ENCODE assay signal across 16 cellular contexts in genomic region chr6:97304701-97305100, GRCh38. TPM values are rescaled to one million over a fixed set of nuclear protein-coding genes. Genes with fewer than 3 reads are reported as not detected.
DNase-seq lines count a peak whose midpoint lies in the region; FAIRE-seq and TF ChIP-seq lines count a peak whose summit lies in the region.
"Had no signal": no experiment of that assay in that cellular context is flagged by ENCODE, and none has a peak within 500 bp of the region (broad histone marks: within the 10 kb centered on the region; RNA-seq: fewer than 3 reads in every experiment).

No MANE protein-coding gene starts in this region.

- H3K4me2 ChIP-seq in neural progenitor cell: no peak overlapping the region
- H3K4me2 ChIP-seq in trophoblast cell (ENCODE audit: low read length): no peak overlapping the region
- H3K4me2 ChIP-seq: BLaER1 had no signal

- H3K27me3 ChIP-seq in bronchial epithelial cell (ENCODE audit: control insufficient read depth, insufficient read depth, low read length) (peaks cover 2% of the 10 kb centered on the region), neural progenitor cell (no peaks in the 10 kb centered on the region), endodermal cell (ENCODE audit: control insufficient read depth, insufficient read depth, low read length, poor library complexity, severe bottlenecking) (no peaks in the 10 kb centered on the region), trophoblast cell (ENCODE audit: insufficient read depth, low read length) (no peaks in the 10 kb centered on the region)
- H3K27me3 ChIP-seq: BLaER1 had no signal

- H4K8ac ChIP-seq in trophoblast cell (ENCODE audit: low read depth, low read length): no peak overlapping the region

- H3K36me3 ChIP-seq in bronchial epithelial cell (ENCODE audit: control insufficient read depth, insufficient read depth, low read length) (no peaks in the 10 kb centered on the region), neural progenitor cell (no peaks in the 10 kb centered on the region), endodermal cell (ENCODE audit: control insufficient read depth, insufficient read depth, low read length) (no peaks in the 10 kb centered on the region), trophoblast cell (ENCODE audit: control insufficient read depth in 1 of 2, insufficient read depth in 2 of 2, low read length in 2 of 2) (no peaks in the 10 kb centered on the region)
- H3K36me3 ChIP-seq: BLaER1, HAP-1 had no signal

- H4K91ac ChIP-seq in trophoblast cell (ENCODE audit: low read depth, low read length): no peak overlapping the region

- H3K4me1 Mint-ChIP-seq in neural progenitor cell: peaks cover 24% of the 10 kb centered on the region
- no peaks in the 10 kb centered on the region for H3K4me1 Mint-ChIP-seq in endodermal cell

- H3K27ac Mint-ChIP-seq in neural progenitor cell (peak overlapping the region; percentile 67), endodermal cell (no peak overlapping the region)
- H3K27ac Mint-ChIP-seq: CD14-positive monocyte; CD4-positive, alpha-beta memory T cell had no signal

- H2BK120ac ChIP-seq in trophoblast cell (ENCODE audit: insufficient read depth, low read length, poor library complexity): no peak overlapping the region

- no peak for FAIRE-seq in bronchial epithelial cell (lab: Jason Lieb, UNC)
- FAIRE-seq: GM12878, GM19239 had no signal

- H3K4me3 Mint-ChIP-seq in neural progenitor cell: no peak overlapping the region
- no peak overlapping the region for H3K4me3 Mint-ChIP-seq in endodermal cell
- H3K4me3 Mint-ChIP-seq: CD4-positive, alpha-beta memory T cell had no signal

- H3K18ac ChIP-seq in trophoblast cell (ENCODE audit: low read length): no peak overlapping the region

- 89 to 100% methylated on average over 1 to 2 of the region's 2 CpGs for WGBS in endodermal cell (ENCODE audit: insufficient coverage in 1 of 2, insufficient read length in 1 of 2), 2 experiments
- WGBS in trophoblast cell (ENCODE audit: extremely low coverage, insufficient coverage, insufficient read length): no CpG with 5 or more reads among the region's 2 CpGs

- no peak overlapping the region for H3K4ac ChIP-seq in trophoblast cell (ENCODE audit: low read depth, low read length)

- H3K36me3 Mint-ChIP-seq in neural progenitor cell (no peaks in the 10 kb centered on the region), endodermal cell (ENCODE audit: low read depth) (no peaks in the 10 kb centered on the region)
- H3K36me3 Mint-ChIP-seq: CD14-positive monocyte; CD4-positive, alpha-beta memory T cell had no signal

- H2BK5ac ChIP-seq in trophoblast cell (ENCODE audit: low read depth, low read length, poor library complexity): no peak overlapping the region

- H3K79me2 ChIP-seq in neural progenitor cell (ENCODE audit: low read depth): no peaks in the 10 kb centered on the region
- no peaks in the 10 kb centered on the region for H3K79me2 ChIP-seq in trophoblast cell (ENCODE audit: control insufficient read depth, insufficient read depth, low read length, poor library complexity)

- peaks cover 15% of the 10 kb centered on the region for H3F3A ChIP-seq in neural progenitor cell (ENCODE audit: low read depth)

- no peak overlapping the region for H3K14ac ChIP-seq in trophoblast cell (ENCODE audit: low read length)

- no peak overlapping the region for H2AK5ac ChIP-seq in trophoblast cell (ENCODE audit: low read length)

- H4K20me1 ChIP-seq in neural progenitor cell (ENCODE audit: low read depth): no peaks in the 10 kb centered on the region
- H4K20me1 ChIP-seq: BLaER1 had no signal

- no peaks in the 10 kb centered on the region for H3K9me3 ChIP-seq in neural progenitor cell (ENCODE audit: low read depth)
- H3K9me3 ChIP-seq in endodermal cell (ENCODE audit: control insufficient read depth, low read length): no peaks in the 10 kb centered on the region
- no peaks in the 10 kb centered on the region for H3K9me3 ChIP-seq in trophoblast cell (ENCODE audit: insufficient read depth, low read depth, low read length)
- H3K9me3 ChIP-seq: BLaER1, HAP-1 had no signal

- H2BK12ac ChIP-seq in trophoblast cell (ENCODE audit: low read length): no peak overlapping the region

- DNase-seq in ELR (ENCODE audit: low read depth): peak; percentile 57
- peak; percentile 24 for DNase-seq in OCI-M1 (lab: John Stamatoyannopoulos, UW)
- peak; percentile 7 for DNase-seq in bronchial epithelial cell (ENCODE audit: low read depth)
- no peak for DNase-seq in neural progenitor cell (ENCODE audit: low spot score)
- no peak for DNase-seq in endodermal cell
- no peak for DNase-seq in NCI-H510A (lab: John Stamatoyannopoulos, UW)
- DNase-seq in trophoblast cell: no peak
- DNase-seq: 8988T; CD4-positive, alpha-beta memory T cell; DMS153; DMS79 had no signal

- H3K27ac ChIP-seq in neural progenitor cell: no peak overlapping the region
- H3K27ac ChIP-seq in endodermal cell (ENCODE audit: low read depth, low read length): no peak overlapping the region
- no peak overlapping the region for H3K27ac ChIP-seq in trophoblast cell (ENCODE audit: low read depth, low read length)
- H3K27ac ChIP-seq: BLaER1 had no signal

- no peak overlapping the region for H3K23ac ChIP-seq in trophoblast cell (ENCODE audit: low read length)

- H3K4me1 ChIP-seq in neural progenitor cell (peaks cover 22% of the 10 kb centered on the region), endodermal cell (ENCODE audit: control insufficient read depth, insufficient read depth, low read length) (no peaks in the 10 kb centered on the region), trophoblast cell (ENCODE audit: control insufficient read depth in 1 of 2, insufficient read depth in 2 of 2, low read length in 2 of 2) (no peaks in the 10 kb centered on the region)
- H3K4me1 ChIP-seq: BLaER1 had no signal

- no peak for TF ChIP-seq CTCF in bronchial epithelial cell (IDR thresholded peaks at IDR 0.05; ENCODE audit: insufficient read depth, low read length, severe bottlenecking)
- no peak for TF ChIP-seq CTCF in neural progenitor cell (IDR thresholded peaks at IDR 0.05)
- no peak for TF ChIP-seq CTCF in endodermal cell (conservative IDR thresholded peaks at IDR 0.05)

- H3K9me3 Mint-ChIP-seq in neural progenitor cell (no peaks in the 10 kb centered on the region), endodermal cell (no peaks in the 10 kb centered on the region)
- H3K9me3 Mint-ChIP-seq: CD4-positive, alpha-beta memory T cell had no signal

- H3K27me3 Mint-ChIP-seq in neural progenitor cell (ENCODE audit: insufficient read depth, low read depth): no peaks in the 10 kb centered on the region
- H3K27me3 Mint-ChIP-seq in endodermal cell (ENCODE audit: insufficient read depth): no peaks in the 10 kb centered on the region

- H3K79me1 ChIP-seq in trophoblast cell (ENCODE audit: low read length): no peaks in the 10 kb centered on the region

- H2AFZ ChIP-seq in neural progenitor cell (replicated peaks) (no peak overlapping the region), trophoblast cell (ENCODE audit: insufficient read depth, low read length, poor library complexity) (no peak overlapping the region)

- no peak overlapping the region for H3K9ac ChIP-seq in neural progenitor cell
- no peak overlapping the region for H3K9ac ChIP-seq in endodermal cell (ENCODE audit: extremely low read depth, low read length, poor library complexity, severe bottlenecking)
- H3K9ac ChIP-seq in trophoblast cell (ENCODE audit: low read length): no peak overlapping the region
- H3K9ac ChIP-seq: BLaER1 had no signal

- H4K12ac ChIP-seq in trophoblast cell (ENCODE audit: low read depth, low read length): no peak overlapping the region

- H3K4me3 ChIP-seq in bronchial epithelial cell (ENCODE audit: low read depth, low read length) (no peak overlapping the region), neural progenitor cell (no peak overlapping the region), endodermal cell (ENCODE audit: low read length) (no peak overlapping the region), trophoblast cell (ENCODE audit: low read depth, low read length) (no peak overlapping the region)
- H3K4me3 ChIP-seq: BLaER1, GM12878, HAP-1 had no signal

RNA-seq across cellular contexts. Expression of gene MMS22L, which starts 21.7 kb away (rescaled TPM):
- 4.4 and 8.4 TPM in 2 replicates for total RNA-seq in bronchial epithelial cell
- total RNA-seq in neural progenitor cell (ENCODE audit: low replicate concordance): 50.1 and 76.5 TPM in 2 replicates
- 10 to 100 TPM; 32.6 to 36.6 TPM for total RNA-seq in endodermal cell
- 19.2 TPM for polyA plus RNA-seq in endodermal cell (2013, experiment 1 of 2)
- polyA plus RNA-seq in endodermal cell (2013, experiment 2 of 2): 20.7 TPM
- 8.7 and 8.8 TPM in 2 replicates for polyA plus RNA-seq in trophoblast cell (2013)

Comparison
In these comparisons a context has a peak if more than half of its experiments do, and no peak if none do; other contexts are left out.
1. DNase-seq: peak in ELR (single experiment), OCI-M1 (single experiment) and bronchial epithelial cell (single experiment); none in neural progenitor cell (single experiment), endodermal cell (single experiment), NCI-H510A (single experiment) and trophoblast cell (0 of 2).